Comparison of ENCODE assay signal across 2 cellular contexts in genomic region chr20:3785240-3786125, GRCh38.
A peak's percentile ranks its signal among the peaks of the same experiment; 100 is the strongest.
TF ChIP-seq lines count a peak whose summit lies in the region.

No MANE protein-coding gene starts in this region.

TF ChIP-seq in HCT116, 20 proteins besides CTCF, POLR2A, EP300 and RAD21:
- no peak for TF ChIP-seq POLR2AphosphoS5 (IDR thresholded peaks at IDR 0.05; ENCODE audit: low read depth, low read length)
- TF ChIP-seq EGR1 (IDR thresholded peaks at IDR 0.05; ENCODE audit: low read depth): no peak
- TF ChIP-seq, protein P1, sequence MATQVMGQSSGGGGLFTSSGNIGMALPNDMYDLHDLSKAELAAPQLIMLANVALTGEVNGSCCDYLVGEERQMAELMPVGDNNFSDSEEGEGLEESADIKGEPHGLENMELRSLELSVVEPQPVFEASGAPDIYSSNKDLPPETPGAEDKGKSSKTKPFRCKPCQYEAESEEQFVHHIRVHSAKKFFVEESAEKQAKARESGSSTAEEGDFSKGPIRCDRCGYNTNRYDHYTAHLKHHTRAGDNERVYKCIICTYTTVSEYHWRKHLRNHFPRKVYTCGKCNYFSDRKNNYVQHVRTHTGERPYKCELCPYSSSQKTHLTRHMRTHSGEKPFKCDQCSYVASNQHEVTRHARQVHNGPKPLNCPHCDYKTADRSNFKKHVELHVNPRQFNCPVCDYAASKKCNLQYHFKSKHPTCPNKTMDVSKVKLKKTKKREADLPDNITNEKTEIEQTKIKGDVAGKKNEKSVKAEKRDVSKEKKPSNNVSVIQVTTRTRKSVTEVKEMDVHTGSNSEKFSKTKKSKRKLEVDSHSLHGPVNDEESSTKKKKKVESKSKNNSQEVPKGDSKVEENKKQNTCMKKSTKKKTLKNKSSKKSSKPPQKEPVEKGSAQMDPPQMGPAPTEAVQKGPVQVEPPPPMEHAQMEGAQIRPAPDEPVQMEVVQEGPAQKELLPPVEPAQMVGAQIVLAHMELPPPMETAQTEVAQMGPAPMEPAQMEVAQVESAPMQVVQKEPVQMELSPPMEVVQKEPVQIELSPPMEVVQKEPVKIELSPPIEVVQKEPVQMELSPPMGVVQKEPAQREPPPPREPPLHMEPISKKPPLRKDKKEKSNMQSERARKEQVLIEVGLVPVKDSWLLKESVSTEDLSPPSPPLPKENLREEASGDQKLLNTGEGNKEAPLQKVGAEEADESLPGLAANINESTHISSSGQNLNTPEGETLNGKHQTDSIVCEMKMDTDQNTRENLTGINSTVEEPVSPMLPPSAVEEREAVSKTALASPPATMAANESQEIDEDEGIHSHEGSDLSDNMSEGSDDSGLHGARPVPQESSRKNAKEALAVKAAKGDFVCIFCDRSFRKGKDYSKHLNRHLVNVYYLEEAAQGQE (IDR thresholded peaks at IDR 0.05; ENCODE audit: low read depth): no peak
- no peak for TF ChIP-seq SRF (IDR thresholded peaks at IDR 0.05; ENCODE audit: low read depth)
- TF ChIP-seq, protein P2, sequence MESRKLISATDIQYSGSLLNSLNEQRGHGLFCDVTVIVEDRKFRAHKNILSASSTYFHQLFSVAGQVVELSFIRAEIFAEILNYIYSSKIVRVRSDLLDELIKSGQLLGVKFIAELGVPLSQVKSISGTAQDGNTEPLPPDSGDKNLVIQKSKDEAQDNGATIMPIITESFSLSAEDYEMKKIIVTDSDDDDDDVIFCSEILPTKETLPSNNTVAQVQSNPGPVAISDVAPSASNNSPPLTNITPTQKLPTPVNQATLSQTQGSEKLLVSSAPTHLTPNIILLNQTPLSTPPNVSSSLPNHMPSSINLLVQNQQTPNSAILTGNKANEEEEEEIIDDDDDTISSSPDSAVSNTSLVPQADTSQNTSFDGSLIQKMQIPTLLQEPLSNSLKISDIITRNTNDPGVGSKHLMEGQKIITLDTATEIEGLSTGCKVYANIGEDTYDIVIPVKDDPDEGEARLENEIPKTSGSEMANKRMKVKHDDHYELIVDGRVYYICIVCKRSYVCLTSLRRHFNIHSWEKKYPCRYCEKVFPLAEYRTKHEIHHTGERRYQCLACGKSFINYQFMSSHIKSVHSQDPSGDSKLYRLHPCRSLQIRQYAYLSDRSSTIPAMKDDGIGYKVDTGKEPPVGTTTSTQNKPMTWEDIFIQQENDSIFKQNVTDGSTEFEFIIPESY (IDR thresholded peaks at IDR 0.05; ENCODE audit: extremely low read depth, insufficient replicate concordance, low read length): no peak
- no peak for TF ChIP-seq EZH2 (IDR thresholded peaks at IDR 0.05)
- no peak for TF ChIP-seq JUND (IDR thresholded peaks at IDR 0.05)
- TF ChIP-seq TCF7L2 (IDR thresholded peaks at IDR 0.05; ENCODE audit: borderline replicate concordance, extremely low read depth, insufficient read depth, insufficient read length): no peak
- TF ChIP-seq ZNF274 (IDR thresholded peaks at IDR 0.05; ENCODE audit: low read depth, low read length): no peak
- no peak for TF ChIP-seq ELF1 (IDR thresholded peaks at IDR 0.05; ENCODE audit: borderline replicate concordance, low read depth)
- TF ChIP-seq FOSL1 (IDR thresholded peaks at IDR 0.05; ENCODE audit: low read depth): no peak
- TF ChIP-seq MAX (IDR thresholded peaks at IDR 0.05): no peak
- no peak for TF ChIP-seq CBX3 (IDR thresholded peaks at IDR 0.05; ENCODE audit: low read depth)
- TF ChIP-seq SP1 (IDR thresholded peaks at IDR 0.05; ENCODE audit: low read depth): no peak

TF ChIP-seq in GM12878, 131 proteins besides CTCF, POLR2A, EP300 and RAD21:
- TF ChIP-seq TCF7 (IDR thresholded peaks at IDR 0.05; ENCODE audit: borderline replicate concordance) (no peak), IKZF1 (conservative IDR thresholded peaks at IDR 0.05) (peak; percentile 29)
